10 cellular contexts compared by ENCODE assay signal in genomic region chr1:28601696-28602095, GRCh38. TPM values are rescaled to one million over a fixed set of nuclear protein-coding genes. Genes with fewer than 3 reads are reported as not detected.
A peak's percentile ranks its signal among the peaks of the same experiment; 100 is the strongest.
DNase-seq lines count a peak whose midpoint lies in the region; ATAC-seq and TF ChIP-seq lines count a peak whose summit lies in the region.
"Had no signal": no experiment of that assay in that cellular context is flagged by ENCODE, and none has a peak within 500 bp of the region (broad histone marks: within the 10 kb centered on the region; RNA-seq: fewer than 3 reads in every experiment).

No MANE protein-coding gene starts in this region.

- no peaks in the 10 kb centered on the region for H4K20me1 ChIP-seq in H9 (ENCODE audit: control insufficient read depth, insufficient read depth, insufficient read length)

- H3K14ac ChIP-seq in H9 (ENCODE audit: insufficient read depth, low read length): no peak overlapping the region

- TF ChIP-seq CTCF in AG04450 (IDR thresholded peaks at IDR 0.05; ENCODE audit: low read depth, low read length) (no peak), H9 (conservative IDR thresholded peaks at IDR 0.05) (no peak)

- peaks cover 3 to 28% (median 10%) of the 10 kb centered on the region in 3 experiments; a peak in 6 of 7 replicates for H3K36me3 Mint-ChIP-seq in H9 (ENCODE audit: insufficient read depth in 1 of 3, low read depth in 3 of 3)
- H3K36me3 Mint-ChIP-seq: naive B cell had no signal

- no peak overlapping the region for H3K23ac ChIP-seq in H9 (ENCODE audit: insufficient read length, low read depth, low read length)

- H3K27me3 ChIP-seq in AG04450 (ENCODE audit: control insufficient read depth, insufficient read depth, low read length) (no peaks in the 10 kb centered on the region), H9 (ENCODE audit: insufficient read depth, low read length) (no peaks in the 10 kb centered on the region)

- H3K9me3 Mint-ChIP-seq in H9: no peaks in the 10 kb centered on the region
- H3K9me3 Mint-ChIP-seq: naive B cell had no signal

- H2BK20ac ChIP-seq in H9 (ENCODE audit: low read depth, low read length, poor library complexity, severe bottlenecking): no peak overlapping the region

- H3K9me3 ChIP-seq in AG04450 (ENCODE audit: control insufficient read depth, insufficient read depth, low read length): no peaks in the 10 kb centered on the region
- H3K9me3 ChIP-seq in H9 (ENCODE audit: control insufficient read depth, low read depth, low read length): no peaks in the 10 kb centered on the region

- WGBS in H9 (ENCODE audit: extremely low coverage, insufficient read length, low lambda C conversion rate): no CpG with 5 or more reads among the region's 3 CpGs

- H3K4me1 ChIP-seq in H9 (ENCODE audit: insufficient read depth, low read length): no peaks in the 10 kb centered on the region

- DNase-seq in AG04450 (ENCODE audit: low read depth, low spot score) (peak; percentile 78), H9 (no peak), hepatic stellate cell (ENCODE audit: low spot score) (peak; percentile 94), NCI-H1694 (lab: John Stamatoyannopoulos, UW) (no peak), NCI-H1048 (lab: John Stamatoyannopoulos, UW) (no peak), NCI-H1417 (lab: John Stamatoyannopoulos, UW) (no peak)
- peak; percentile 40 to 45 for DNase-seq in activated T-cell treated with anti-CD3 and anti-CD28 coated beads, Interleukin-2, amount 50 U/mL, for 48 hours
- DNase-seq: central memory CD4-positive, alpha-beta T cell; naive B cell had no signal

- H3K4me3 Mint-ChIP-seq in H9: no peak overlapping the region

- H3K9ac ChIP-seq in H9 (ENCODE audit: extremely low read depth, insufficient read length, low read length): no peak overlapping the region

- H4K8ac ChIP-seq in H9 (replicated peaks; ENCODE audit: insufficient read length, low read depth, low read length): no peak overlapping the region

- H3K4ac ChIP-seq in H9 (ENCODE audit: low read depth, low read length): no peak overlapping the region

- POLR2A ChIA-PET in AG04450 (lab: Yijun Ruan, JAX): interaction anchor here (0.6 to 4.2 kb wide), 12 partner anchors 11 to 353 kb away, joined by 3 to 95 read pairs (median 5); partner anchors contain the start of genes TRNAU1AP and YTHDF2

- no peak overlapping the region for H3K56ac ChIP-seq in H9 (ENCODE audit: insufficient read length, low read depth, low read length)

- no peak overlapping the region for H2AK5ac ChIP-seq in H9 (ENCODE audit: insufficient read length, low read length)

- no peak overlapping the region for H3K18ac ChIP-seq in H9 (ENCODE audit: insufficient read length, low read depth, low read length)

- H3K4me2 ChIP-seq in H9 (ENCODE audit: insufficient read depth, insufficient read length, low read length): no peak overlapping the region

- peaks cover 8 to 27% of the 10 kb centered on the region in 2 experiments for H3K4me1 Mint-ChIP-seq in H9
- H3K4me1 Mint-ChIP-seq: naive B cell had no signal

- H3K23me2 ChIP-seq in H9 (ENCODE audit: insufficient read length, low read depth, low read length, poor library complexity, severe bottlenecking): no peaks in the 10 kb centered on the region

- H2BK120ac ChIP-seq in H9 (ENCODE audit: low read depth, low read length, poor library complexity, severe bottlenecking): no peak overlapping the region

- no peaks in the 10 kb centered on the region for H3K79me1 ChIP-seq in H9 (ENCODE audit: insufficient read depth, low read depth, low read length, poor library complexity, severe bottlenecking)

- H2AFZ ChIP-seq in H9 (ENCODE audit: low read length): no peak overlapping the region

- H3K79me2 ChIP-seq in H9 (ENCODE audit: insufficient read depth, low read length): no peaks in the 10 kb centered on the region

- ATAC-seq in GM19397 (IDR thresholded peaks at IDR 0.05; ENCODE audit: unreplicated experiment): no peak

- H2BK15ac ChIP-seq in H9 (ENCODE audit: low read depth, low read length): no peak overlapping the region

- H3K27ac ChIP-seq in AG04450 (ENCODE audit: low read depth, low read length): peak overlapping the region; percentile 85
- H3K27ac ChIP-seq in H9 (ENCODE audit: insufficient read length, low read depth, low read length): no peak overlapping the region

- no peak overlapping the region for H4K5ac ChIP-seq in H9 (ENCODE audit: insufficient read length, low read depth, low read length)

- H3T11ph ChIP-seq in H9 (ENCODE audit: low read length): no peak overlapping the region

- no peak overlapping the region for H2BK12ac ChIP-seq in H9 (ENCODE audit: insufficient read length, low read depth, low read length)

- no peaks in the 10 kb centered on the region for H3K27me3 Mint-ChIP-seq in H9 (ENCODE audit: low read depth)
- H3K27me3 Mint-ChIP-seq: naive B cell had no signal

- H4K91ac ChIP-seq in H9 (ENCODE audit: insufficient read length, low read depth, low read length): no peak overlapping the region

- CTCF ChIA-PET in AG04450 (lab: Charles Lee): interaction anchor here (0.7 to 5.4 kb wide), 13 partner anchors 9 to 510 kb away, joined by 3 to 57 read pairs (median 7); partner anchors contain the start of gene YTHDF2

- H3K4me3 ChIP-seq in AG04450 (ENCODE audit: low read depth, low read length): no peak overlapping the region

- no peak overlapping the region for H2BK5ac ChIP-seq in H9 (ENCODE audit: insufficient read length, low read length)

- peak overlapping the region; percentile 23 to 81 (median 46); a peak in 4 of 7 replicates for H3K27ac Mint-ChIP-seq in H9

RNA-seq across cellular contexts. Expression of gene RAB42, which starts 9.6 kb away (rescaled TPM):
- 3.4 and 3.7 TPM in 2 replicates for polyA plus RNA-seq in AG04450 (2011; rRNA removed)
- polyA minus RNA-seq in AG04450 (2011; rRNA and poly(A)+ RNA removed): 2.0 and 3.2 TPM in 2 replicates
- total RNA-seq in H9 (2021): 13.2 and 15.6 TPM in 2 replicates

RNA-seq across cellular contexts. Expression of gene TAF12, which starts 41.2 kb away (rescaled TPM):
- polyA plus RNA-seq in AG04450 (2011; rRNA removed): 50.2 and 54.2 TPM in 2 replicates
- polyA minus RNA-seq in AG04450 (2011; rRNA and poly(A)+ RNA removed): 15.7 and 19.0 TPM in 2 replicates
- 22.1 and 23.6 TPM in 2 replicates for total RNA-seq in H9 (2021)

RNA-seq across cellular contexts. Expression of gene RNU11, which starts 46.7 kb away (rescaled TPM):
- polyA plus RNA-seq in AG04450 (2011; rRNA removed): not detected in 2 replicates
- not detected in 2 replicates for polyA minus RNA-seq in AG04450 (2011; rRNA and poly(A)+ RNA removed)
- total RNA-seq in H9 (2021): not detected in 2 replicates

RNA-seq across cellular contexts. Expression of gene TRNAU1AP, which starts 48.8 kb away (rescaled TPM):
- polyA plus RNA-seq in AG04450 (2011; rRNA removed): 29.4 and 30.1 TPM in 2 replicates
- polyA minus RNA-seq in AG04450 (2011; rRNA and poly(A)+ RNA removed): 12.0 and 13.2 TPM in 2 replicates
- total RNA-seq in H9 (2021): 42.2 and 45.0 TPM in 2 replicates

Comparison
In these comparisons a context has a peak if more than half of its experiments do, and no peak if none do; other contexts are left out.
1. DNase-seq: peak in AG04450 (single experiment), activated T-cell treated with anti-CD3 and anti-CD28 coated beads, Interleukin-2, amount 50 U/mL, for 48 hours (2 of 2) and hepatic stellate cell (single experiment); none in H9 (single experiment), NCI-H1694 (single experiment), NCI-H1048 (single experiment) and NCI-H1417 (0 of 3).